ENCODE assay signal across 8 cellular contexts in genomic region chr12:27012982-27013255, GRCh38. TPM values are rescaled to one million over a fixed set of nuclear protein-coding genes. Genes with fewer than 3 reads are reported as not detected.
DNase-seq lines count a peak whose midpoint lies in the region; ATAC-seq and TF ChIP-seq lines count a peak whose summit lies in the region.

No MANE protein-coding gene starts in this region.

- intact Hi-C loops in activated CD4-positive, alpha-beta T cell treated with anti-CD3 and anti-CD28 coated beads, Interleukin-2, amount 10 ng/mL, durations not matched to agents 24 days and 14 days (cut with micrococcal nuclease) = loop anchor here (5.0 kb wide), 2 partner anchors 266 to 509 kb away; partner anchors contain the start of gene PPFIBP1

- H3K27me3 ChIP-seq in hepatocyte = no peaks in the 10 kb centered on the region

- H3K4me1 ChIP-seq in hepatocyte (ENCODE audit: insufficient read depth) = peaks cover 19% of the 10 kb centered on the region

- H3K27ac Mint-ChIP-seq in activated CD4-positive, alpha-beta T cell treated with anti-CD3 and anti-CD28 coated beads, Interleukin-2, amount 10 ng/mL, durations not matched to agents 24 days and 14 days = peak overlapping the region; percentile 50
- H3K27ac Mint-ChIP-seq in stimulated activated naive B cell treated with anti-CD40 and anti-IgM and Interleukin-4, amounts not matched to agents 10 μg/mL and 1 μg/mL and 100 μg/mL, for 72 hours = no peak overlapping the region

- WGBS in hepatocyte (ENCODE audit: low lambda C conversion rate, missing lambda C conversion rate) = 85% methylated on average over 5 of the region's 5 CpGs

- no peaks in the 10 kb centered on the region for H3K9me2 ChIP-seq in hepatocyte (replicated peaks; ENCODE audit: insufficient read depth)

- no peak overlapping the region for H2AFZ ChIP-seq in hepatocyte

- peaks cover 51% of the 10 kb centered on the region for H3K4me1 Mint-ChIP-seq in activated CD4-positive, alpha-beta T cell treated with anti-CD3 and anti-CD28 coated beads, Interleukin-2, amount 10 ng/mL, durations not matched to agents 24 days and 14 days
- H3K4me1 Mint-ChIP-seq in stimulated activated naive B cell treated with anti-CD40 and anti-IgM and Interleukin-4, amounts not matched to agents 10 μg/mL and 1 μg/mL and 100 μg/mL, for 72 hours = peaks cover 28 to 46% of the 10 kb centered on the region in 2 donors

- H3K79me2 ChIP-seq in hepatocyte = peaks cover 52% of the 10 kb centered on the region

- peaks cover 12% of the 10 kb centered on the region for H3K36me3 Mint-ChIP-seq in activated CD4-positive, alpha-beta T cell treated with anti-CD3 and anti-CD28 coated beads, Interleukin-2, amount 10 ng/mL, durations not matched to agents 24 days and 14 days (ENCODE audit: low read depth)
- H3K36me3 Mint-ChIP-seq in stimulated activated naive B cell treated with anti-CD40 and anti-IgM and Interleukin-4, amounts not matched to agents 10 μg/mL and 1 μg/mL and 100 μg/mL, for 72 hours = peaks cover 3 to 15% of the 10 kb centered on the region in 2 donors

- ATAC-seq in stimulated activated naive B cell treated with anti-CD40 and anti-IgM and Interleukin-4, amounts not matched to agents 10 μg/mL and 1 μg/mL and 100 μg/mL, for 72 hours (replicated peaks) = no peak

- peak overlapping the region; percentile 85 for H3K4me2 ChIP-seq in hepatocyte

- H3K36me3 ChIP-seq in hepatocyte (replicated peaks; ENCODE audit: insufficient read depth, low read depth) = no peaks in the 10 kb centered on the region

- H3K4me3 ChIP-seq in WI38 (ENCODE audit: low read depth, low read length) = peak overlapping the region; percentile 85
- no peak overlapping the region for H3K4me3 ChIP-seq in hepatocyte

- H3K27me3 Mint-ChIP-seq in activated CD4-positive, alpha-beta T cell treated with anti-CD3 and anti-CD28 coated beads, Interleukin-2, amount 10 ng/mL, durations not matched to agents 24 days and 14 days = no peaks in the 10 kb centered on the region
- no peaks in the 10 kb centered on the region for H3K27me3 Mint-ChIP-seq in stimulated activated naive B cell treated with anti-CD40 and anti-IgM and Interleukin-4, amounts not matched to agents 10 μg/mL and 1 μg/mL and 100 μg/mL, for 72 hours

- H3K27ac ChIP-seq in hepatocyte = peak overlapping the region; percentile 64

- DNase-seq in activated CD4-positive, alpha-beta T cell treated with anti-CD3 and anti-CD28 coated beads, Interleukin-2, amount 10 ng/mL, durations not matched to agents 24 days and 14 days = no peak
- DNase-seq in activated CD4-positive, alpha-beta T cell treated with anti-CD3 and anti-CD28 coated beads for 1 hour = no peak
- DNase-seq in hepatocyte (ENCODE audit: low spot score) (no peak), hepatic stellate cell (ENCODE audit: low spot score) (no peak), DMS 273 (lab: John Stamatoyannopoulos, UW; ENCODE audit: unreplicated experiment) (no peak), islet precursor cell (no peak)
- no peak for DNase-seq in stimulated activated naive B cell treated with anti-CD40 and anti-IgM and Interleukin-4, amounts not matched to agents 10 μg/mL and 1 μg/mL and 100 μg/mL, for 72 hours

- no peaks in the 10 kb centered on the region for H3K9me3 ChIP-seq in hepatocyte (ENCODE audit: low read depth)

- no peak for TF ChIP-seq CTCF in WI38 (IDR thresholded peaks at IDR 0.05; ENCODE audit: low read depth, low read length)
- TF ChIP-seq CTCF in hepatocyte (IDR thresholded peaks at IDR 0.05; ENCODE audit: poor library complexity) = no peak

- no peaks in the 10 kb centered on the region for H3K9me3 Mint-ChIP-seq in activated CD4-positive, alpha-beta T cell treated with anti-CD3 and anti-CD28 coated beads, Interleukin-2, amount 10 ng/mL, durations not matched to agents 24 days and 14 days
- no peaks in the 10 kb centered on the region for H3K9me3 Mint-ChIP-seq in stimulated activated naive B cell treated with anti-CD40 and anti-IgM and Interleukin-4, amounts not matched to agents 10 μg/mL and 1 μg/mL and 100 μg/mL, for 72 hours

- H3K4me3 Mint-ChIP-seq in activated CD4-positive, alpha-beta T cell treated with anti-CD3 and anti-CD28 coated beads, Interleukin-2, amount 10 ng/mL, durations not matched to agents 24 days and 14 days = peak overlapping the region; percentile 94
- peak overlapping the region; percentile 93 to 95 for H3K4me3 Mint-ChIP-seq in stimulated activated naive B cell treated with anti-CD40 and anti-IgM and Interleukin-4, amounts not matched to agents 10 μg/mL and 1 μg/mL and 100 μg/mL, for 72 hours

- H4K20me1 ChIP-seq in hepatocyte (ENCODE audit: insufficient read depth, poor library complexity, severe bottlenecking) = no peaks in the 10 kb centered on the region

RNA-seq across cellular contexts. Expression of gene TM7SF3, which starts 1.3 kb away (rescaled TPM):
- total RNA-seq in activated CD4-positive, alpha-beta T cell treated with anti-CD3 and anti-CD28 coated beads, Interleukin-2, amount 10 ng/mL, durations not matched to agents 24 days and 14 days = 44.0 and 51.6 TPM in 2 replicates
- total RNA-seq in hepatocyte = 41.2 and 41.5 TPM in 2 replicates
- 51.2 and 52.1 TPM in 2 replicates for polyA plus RNA-seq in hepatocyte

RNA-seq across cellular contexts. Expression of gene MED21, which starts 9.4 kb away (rescaled TPM):
- 29.5 and 31.9 TPM in 2 replicates for total RNA-seq in activated CD4-positive, alpha-beta T cell treated with anti-CD3 and anti-CD28 coated beads, Interleukin-2, amount 10 ng/mL, durations not matched to agents 24 days and 14 days
- 56.9 and 68.6 TPM in 2 replicates for total RNA-seq in hepatocyte
- polyA plus RNA-seq in hepatocyte = 30.6 and 33.4 TPM in 2 replicates
